ENCODE assay signal across 8 cellular contexts in genomic region chr21:23853796-23854379, GRCh38.
DNase-seq lines count a peak whose midpoint lies in the region; ATAC-seq and TF ChIP-seq lines count a peak whose summit lies in the region.

No MANE protein-coding gene starts in this region.

- H3K4me1 ChIP-seq in HEK293 (ENCODE audit: control insufficient read depth, insufficient read depth, low read length), result no peaks in the 10 kb centered on the region

- peak; percentile 74 to 82 for ATAC-seq in naive thymus-derived CD8-positive, alpha-beta T cell

- peaks cover 5 to 20% (median 9%) of the 10 kb centered on the region in 4 donors for H3K4me1 Mint-ChIP-seq in naive thymus-derived CD8-positive, alpha-beta T cell
- peaks cover 16% of the 10 kb centered on the region for H3K4me1 Mint-ChIP-seq in T-helper 2 cell treated with Interferon-gamma antibody and Interleukin-4, amounts not matched to agents 5 μg/mL and 100 μg/mL, for 36 hours (ENCODE audit: low read depth)

- no peak for TF ChIP-seq CTCF in HEK293 (tag by site-specific recombination; IDR thresholded peaks at IDR 0.05)

- H3K27me3 Mint-ChIP-seq in naive thymus-derived CD8-positive, alpha-beta T cell, result no peaks in the 10 kb centered on the region
- H3K27me3 Mint-ChIP-seq in T-helper 2 cell treated with Interferon-gamma antibody and Interleukin-4, amounts not matched to agents 5 μg/mL and 100 μg/mL, for 36 hours (ENCODE audit: low read depth), result peaks cover 17% of the 10 kb centered on the region

- CTCF ChIA-PET in HEK293 (lab: Yijun Ruan, JAX), result interaction anchor here (0.6 to 1.6 kb wide), 14 partner anchors 10 to 1544 kb away, joined by 3 to 7 read pairs (median 3); no protein-coding TSS in a partner anchor

- no peaks in the 10 kb centered on the region for H3K36me3 Mint-ChIP-seq in naive thymus-derived CD8-positive, alpha-beta T cell
- no peaks in the 10 kb centered on the region for H3K36me3 Mint-ChIP-seq in T-helper 2 cell treated with Interferon-gamma antibody and Interleukin-4, amounts not matched to agents 5 μg/mL and 100 μg/mL, for 36 hours (ENCODE audit: low read depth)

- H3K27ac ChIP-seq in HEK293 (ENCODE audit: extremely low read depth, low read depth, low read length), result no peak overlapping the region

- H3K9me3 ChIP-seq in HEK293 (ENCODE audit: control insufficient read depth, insufficient read depth, low read depth, low read length), result no peaks in the 10 kb centered on the region

- POLR2A ChIA-PET in HEK293 (lab: Yijun Ruan, JAX), result no interaction called here
- POLR2A ChIA-PET in naive thymus-derived CD8-positive, alpha-beta T cell (lab: Charles Lee), result no interaction called here

- in situ Hi-C loops in T47D (cut with HindIII; ENCODE audit: low pct_unique_long_range_greater_than_20kb, low sequenced_read_pairs), result no loop called here

- no peaks in the 10 kb centered on the region for H3K9me3 Mint-ChIP-seq in naive thymus-derived CD8-positive, alpha-beta T cell
- H3K9me3 Mint-ChIP-seq in T-helper 2 cell treated with Interferon-gamma antibody and Interleukin-4, amounts not matched to agents 5 μg/mL and 100 μg/mL, for 36 hours, result no peaks in the 10 kb centered on the region

- no peak overlapping the region for H3K4me3 Mint-ChIP-seq in naive thymus-derived CD8-positive, alpha-beta T cell
- H3K4me3 Mint-ChIP-seq in T-helper 2 cell treated with Interferon-gamma antibody and Interleukin-4, amounts not matched to agents 5 μg/mL and 100 μg/mL, for 36 hours, result no peak overlapping the region

- no peak overlapping the region for H3K4me3 ChIP-seq in HEK293 (ENCODE audit: low read depth, low read length)

- H3K36me3 ChIP-seq in HEK293 (ENCODE audit: control insufficient read depth in 2 of 2, insufficient read depth in 1 of 2, low read length in 2 of 2), result no peaks in the 10 kb centered on the region

- DNase-seq in NCI-H1105 treated with DMSO at 0.1 percent for 48 hours (lab: John Stamatoyannopoulos, UW) (peak; percentile 47), NCI-H1105 (lab: John Stamatoyannopoulos, UW) (no peak), NCI-H460 (ENCODE audit: extremely low read depth, low read depth) (peak; percentile 26), T47D (ENCODE audit: low read depth in 1 of 2, low spot score in 1 of 2) (peak; percentile 36 to 62), foreskin melanocyte (no peak)
- DNase-seq in naive thymus-derived CD8-positive, alpha-beta T cell, result peak in 6 of 10 donors; percentile 5 to 60 (median 34)
- no peak for DNase-seq in T-helper 2 cell treated with Interferon-gamma antibody and Interleukin-4, amounts not matched to agents 5 μg/mL and 100 μg/mL, for 36 hours (ENCODE audit: low spot score)

- peak overlapping the region in 1 of 10 donors; percentile 22 for H3K27ac Mint-ChIP-seq in naive thymus-derived CD8-positive, alpha-beta T cell
- H3K27ac Mint-ChIP-seq in T-helper 2 cell treated with Interferon-gamma antibody and Interleukin-4, amounts not matched to agents 5 μg/mL and 100 μg/mL, for 36 hours, result no peak overlapping the region

TF ChIP-seq in HEK293, 187 proteins besides CTCF, POLR2A, EP300 and RAD21:
- no peak for TF ChIP-seq ZNF223 (tag by site-specific recombination; IDR thresholded peaks at IDR 0.05)
- no peak for TF ChIP-seq ZNF433 (tag by site-specific recombination; IDR thresholded peaks at IDR 0.05; ENCODE audit: low read depth)
- TF ChIP-seq ZNF280C (tag by site-specific recombination; IDR thresholded peaks at IDR 0.05), result no peak
- TF ChIP-seq ZNF654 (tag by site-specific recombination; IDR thresholded peaks at IDR 0.05; ENCODE audit: low read depth), result peak; percentile 28
- TF ChIP-seq ZNF561 (tag by site-specific recombination; IDR thresholded peaks at IDR 0.05; ENCODE audit: borderline replicate concordance), result no peak

Comparison
In these comparisons a context has a peak if more than half of its experiments do, and no peak if none do; other contexts are left out.
1. DNase-seq: peak in NCI-H1105 treated with DMSO at 0.1 percent for 48 hours (single experiment), NCI-H460 (single experiment), T47D (2 of 2) and naive thymus-derived CD8-positive, alpha-beta T cell (6 of 10); none in NCI-H1105 (single experiment), foreskin melanocyte (single experiment) and T-helper 2 cell treated with Interferon-gamma antibody and Interleukin-4, amounts not matched to agents 5 μg/mL and 100 μg/mL, for 36 hours (single experiment).